9 cellular contexts compared by ENCODE assay signal in genomic region chr5:132099073-132099748, GRCh38. TPM values are rescaled to one million over a fixed set of nuclear protein-coding genes. Genes with fewer than 3 reads are reported as not detected.
DNase-seq lines count a peak whose midpoint lies in the region; ATAC-seq, FAIRE-seq and TF ChIP-seq lines count a peak whose summit lies in the region.
"Had no signal": no experiment of that assay in that cellular context is flagged by ENCODE, and none has a peak within 500 bp of the region (broad histone marks: within the 10 kb centered on the region; RNA-seq: fewer than 3 reads in every experiment).

No MANE protein-coding gene starts in this region.

- POLR2A ChIA-PET in T-cell (lab: Charles Lee): no interaction called here

- H3K36me3 Mint-ChIP-seq in T-cell: no peaks in the 10 kb centered on the region
- no peaks in the 10 kb centered on the region for H3K36me3 Mint-ChIP-seq in natural killer cell
- H3K36me3 Mint-ChIP-seq: naive B cell had no signal

- H3K27ac Mint-ChIP-seq in T-cell: peak overlapping the region; percentile 17 to 74
- peak overlapping the region; percentile 92 for H3K27ac Mint-ChIP-seq in natural killer cell

- no peak for TF ChIP-seq CTCF in natural killer cell (IDR thresholded peaks at IDR 0.05)

- no peak overlapping the region for H3K4me3 Mint-ChIP-seq in T-cell
- H3K4me3 Mint-ChIP-seq in natural killer cell: peak overlapping the region; percentile 81

- H3K27ac ChIP-seq in small intestine (ENCODE audit: low read depth in 1 of 2, low read length in 1 of 2): no peak overlapping the region

- H3K4me1 Mint-ChIP-seq in T-cell (peaks cover 54 to 80% (median 62%) of the 10 kb centered on the region in 3 donors), natural killer cell (peaks cover 77 to 85% of the 10 kb centered on the region in 2 donors)

- H3K4me3 ChIP-seq in small intestine (ENCODE audit: low read depth in 1 of 2, low read length in 2 of 2): no peak overlapping the region

- DNase-seq in T-cell: peak in 14 of 34 experiments; percentile 14 to 46 (median 28)
- peak; percentile 65 for DNase-seq in natural killer cell
- DNase-seq in left ventricle myocardium superior: no peak
- no peak for DNase-seq in CD1c-positive myeloid dendritic cell (ENCODE audit: extremely low spot score)
- DNase-seq in small intestine: no peak
- no peak for DNase-seq in NCI-H2196 (lab: John Stamatoyannopoulos, UW; ENCODE audit: unreplicated experiment)
- DNase-seq: naive B cell had no signal

- no peak for FAIRE-seq in small intestine (lab: Jason Lieb, UNC)

- H3K9me3 Mint-ChIP-seq in T-cell (no peaks in the 10 kb centered on the region), natural killer cell (no peaks in the 10 kb centered on the region)

- ATAC-seq in GM18520 (IDR thresholded peaks at IDR 0.05; ENCODE audit: unreplicated experiment) (peak; percentile 63), HG02678 (IDR thresholded peaks at IDR 0.05; ENCODE audit: unreplicated experiment) (peak; percentile 40), T-cell (replicated peaks in 1 of 4) (no peak), natural killer cell (peak; percentile 50 to 73 (median 59)), left ventricle myocardium superior (no peak)

- CTCF ChIA-PET in T-cell (lab: Charles Lee): no interaction called here

- H3K9me3 ChIP-seq in small intestine (ENCODE audit: control insufficient read depth, low read depth): no peaks in the 10 kb centered on the region

- no peaks in the 10 kb centered on the region for H3K27me3 ChIP-seq in small intestine (ENCODE audit: control insufficient read depth in 2 of 2, insufficient read depth in 2 of 2, low read length in 2 of 2)

- H3K4me1 ChIP-seq in small intestine (ENCODE audit: control insufficient read depth in 2 of 2, insufficient read depth in 1 of 2, low read depth in 1 of 2, low read length in 1 of 2): peaks cover 0 to 3% of the 10 kb centered on the region in 2 donors

- WGBS in small intestine, 3 donors: 46 to 68% (median 65%) methylated on average over 5 of the region's 5 CpGs

- H3K27me3 Mint-ChIP-seq in T-cell (no peaks in the 10 kb centered on the region), natural killer cell (ENCODE audit: low read depth in 2 of 2) (peaks cover under 1% of the 10 kb centered on the region in 2 donors)

- intact Hi-C loops in natural killer cell (cut with micrococcal nuclease): loop anchor here (2.0 kb wide), 2 partner anchors 16 to 72 kb away; no protein-coding TSS in a partner anchor
- intact Hi-C loops in left ventricle myocardium superior (cut with micrococcal nuclease): no loop called here

- H3K36me3 ChIP-seq in small intestine (ENCODE audit: control insufficient read depth in 2 of 2, insufficient read depth in 2 of 2, low read length in 2 of 2): no peaks in the 10 kb centered on the region

RNA-seq across cellular contexts. Expression of gene CSF2, which starts 25.6 kb away (rescaled TPM):
- total RNA-seq in T-cell (under 1 TPM in 1 of 5 donors, not detected in 4; 0.89 TPM), natural killer cell (1 to 10 TPM in 1 of 3 donors, under 1 TPM in 2; 0.65 to 1.2 (median 0.82) TPM), left ventricle myocardium superior (not detected)
- polyA plus RNA-seq in small intestine: under 1 TPM in 1 of 3 donors, not detected in 2; 0.25 TPM

RNA-seq across cellular contexts. Expression of gene IL3, which starts 38.8 kb away (rescaled TPM):
- total RNA-seq in T-cell (not detected), natural killer cell (not detected), left ventricle myocardium superior (not detected)
- not detected for polyA plus RNA-seq in small intestine

Comparison
In these comparisons a context has a peak if more than half of its experiments do, and no peak if none do; other contexts are left out.
1. ATAC-seq: peak in GM18520 (single experiment), HG02678 (single experiment) and natural killer cell (3 of 3); none in T-cell (0 of 4) and left ventricle myocardium superior (single experiment).